Comparison of ENCODE assay signal across 9 cellular contexts in genomic region chr1:207644852-207645631, GRCh38. TPM values are rescaled to one million over a fixed set of nuclear protein-coding genes. Genes with fewer than 3 reads are reported as not detected.
DNase-seq lines count a peak whose midpoint lies in the region; ATAC-seq, FAIRE-seq and TF ChIP-seq lines count a peak whose summit lies in the region.
"Had no signal": no experiment of that assay in that cellular context is flagged by ENCODE, and none has a peak within 500 bp of the region (broad histone marks: within the 10 kb centered on the region; RNA-seq: fewer than 3 reads in every experiment).

CR1L (plus strand) TSS chr1:207645133; CDS start chr1:207645234, 101 bp downstream.

- peak; percentile 83 for FAIRE-seq in HTR-8/SVneo (lab: Jason Lieb, UNC)
- no peak for FAIRE-seq in bronchial epithelial cell (lab: Jason Lieb, UNC)

- intact Hi-C loops in activated B cell treated with CpG ODN at 0.5 μM for 24 hours (cut with micrococcal nuclease) = loop anchor here (5.0 kb wide), 1 partner anchor 107 kb away; the partner anchor contains the start of gene CD46

- TF ChIP-seq CTCF in activated B cell treated with CpG ODN at 0.5 μM for 24 hours (IDR thresholded peaks at IDR 0.05) (no peak), bronchial epithelial cell (IDR thresholded peaks at IDR 0.05; ENCODE audit: insufficient read depth, low read length, severe bottlenecking) (no peak)

- H3K36me3 ChIP-seq in bronchial epithelial cell (ENCODE audit: control insufficient read depth, insufficient read depth, low read length) = no peaks in the 10 kb centered on the region

- peaks cover 8% of the 10 kb centered on the region for H3K36me3 Mint-ChIP-seq in activated B cell treated with CpG ODN at 0.5 μM for 24 hours (ENCODE audit: low read depth)
- no peaks in the 10 kb centered on the region for H3K36me3 Mint-ChIP-seq in immature natural killer cell

- no peaks in the 10 kb centered on the region for H3K27me3 ChIP-seq in bronchial epithelial cell (ENCODE audit: control insufficient read depth, insufficient read depth, low read length)

- POLR2A ChIA-PET in activated B cell treated with CpG ODN at 0.5 μM for 24 hours (lab: Charles Lee) = no interaction called here

- H3K27me3 Mint-ChIP-seq in activated B cell treated with CpG ODN at 0.5 μM for 24 hours (no peaks in the 10 kb centered on the region), immature natural killer cell (ENCODE audit: low read depth in 3 of 3) (peaks cover 5 to 14% (median 13%) of the 10 kb centered on the region in 3 donors)

- no peak within 1 kb of the TSS for H3K27ac Mint-ChIP-seq in activated B cell treated with CpG ODN at 0.5 μM for 24 hours
- H3K27ac Mint-ChIP-seq in immature natural killer cell = peak within 1 kb of the TSS in 2 of 6 donors; percentile 65 to 68

- H3K9me3 Mint-ChIP-seq in activated B cell treated with CpG ODN at 0.5 μM for 24 hours (no peaks in the 10 kb centered on the region), immature natural killer cell (no peaks in the 10 kb centered on the region)

- peak within 1 kb of the TSS; percentile 48 for H3K4me3 ChIP-seq in bronchial epithelial cell (ENCODE audit: low read depth, low read length)

- DNase-seq in C1 segment of cervical spinal cord (lab: John Stamatoyannopoulos, UW) (peak in 12 of 14 donors; percentile 10 to 74 (median 40)), HTR-8/SVneo (ENCODE audit: insufficient read length, low spot score) (peak; percentile 83), activated B cell treated with CpG ODN at 0.5 μM for 24 hours (peak; percentile 77), bronchial epithelial cell (ENCODE audit: low read depth) (peak; percentile 47), immature natural killer cell (peak; percentile 66 to 77 (median 71)), UCSD-AML1 (lab: John Stamatoyannopoulos, UW; ENCODE audit: unreplicated experiment) (no peak)
- peak; percentile 36 to 74 for DNase-seq in stimulated activated CD4-positive, alpha-beta T cell treated with anti-CD3 and anti-CD28 coated beads, Interleukin-15, amount 100 ng/mL, for 48 hours (ENCODE audit: low read depth in 2 of 2)

- H3K4me1 Mint-ChIP-seq in activated B cell treated with CpG ODN at 0.5 μM for 24 hours = peaks cover 8% of the 10 kb centered on the region
- H3K4me1 Mint-ChIP-seq in immature natural killer cell = peaks cover 9 to 15% of the 10 kb centered on the region in 2 donors

- H3K4me3 Mint-ChIP-seq in activated B cell treated with CpG ODN at 0.5 μM for 24 hours (peak within 1 kb of the TSS; percentile 81), immature natural killer cell (peak within 1 kb of the TSS; percentile 56 to 88 (median 80))

- ATAC-seq in GM19455 (IDR thresholded peaks at IDR 0.05; ENCODE audit: unreplicated experiment) = peak; percentile 71
- ATAC-seq in activated B cell treated with CpG ODN at 0.5 μM for 24 hours (ENCODE audit: low read depth) = peak; percentile 99
- ATAC-seq: HCT116 had no signal

- CTCF ChIA-PET in activated B cell treated with CpG ODN at 0.5 μM for 24 hours (lab: Charles Lee) = no interaction called here

RNA-seq across cellular contexts. Expression of gene CR1L, which starts in this region (rescaled TPM):
- total RNA-seq in activated B cell treated with CpG ODN at 0.5 μM for 24 hours (0.60 and 0.73 TPM in 2 replicates), bronchial epithelial cell (not detected in 2 replicates)
- polyA plus RNA-seq in immature natural killer cell = under 1 TPM in 1 of 3 donors, not detected in 2; 0.60 TPM

Comparison
In these comparisons a context has a peak if more than half of its experiments do, and no peak if none do; other contexts are left out.
1. Peak in DNase-seq and ATAC-seq in activated B cell treated with CpG ODN at 0.5 μM for 24 hours; RNA of the gene not detected or under 1 TPM.
2. Peak in DNase-seq and H3K4me3 ChIP-seq in bronchial epithelial cell; RNA of the gene not detected or under 1 TPM.
3. Peak in DNase-seq in immature natural killer cell; RNA of the gene not detected or under 1 TPM.